7 cellular contexts compared by ENCODE assay signal in genomic region chr14:97185186-97185585, GRCh38.
A peak's percentile ranks its signal among the peaks of the same experiment; 100 is the strongest.
DNase-seq lines count a peak whose midpoint lies in the region; TF ChIP-seq lines count a peak whose summit lies in the region.

No MANE protein-coding gene starts in this region.

- H3K9me3 Mint-ChIP-seq in immature natural killer cell: no peaks in the 10 kb centered on the region
- H3K9me3 Mint-ChIP-seq in activated T-helper 2 cell treated with anti-CD3 and anti-CD28 coated beads, Interferon-gamma antibody, Interleukin-2, Interleukin-4, amounts not matched to agents 10 μg/mL and 5 μg/mL and 100 μg/mL, durations not matched to agents 14 hours and 24 hours and 36 hours: peaks cover 7% of the 10 kb centered on the region

- H3K4me1 Mint-ChIP-seq in immature natural killer cell: peaks cover 11 to 13% of the 10 kb centered on the region in 2 donors
- peaks cover 9% of the 10 kb centered on the region for H3K4me1 Mint-ChIP-seq in activated T-helper 2 cell treated with anti-CD3 and anti-CD28 coated beads, Interferon-gamma antibody, Interleukin-2, Interleukin-4, amounts not matched to agents 10 μg/mL and 5 μg/mL and 100 μg/mL, durations not matched to agents 14 hours and 24 hours and 36 hours (ENCODE audit: low read depth)

- H3K4me3 Mint-ChIP-seq in immature natural killer cell: peak overlapping the region in 1 of 5 donors; percentile 1
- no peak overlapping the region for H3K4me3 Mint-ChIP-seq in activated T-helper 2 cell treated with anti-CD3 and anti-CD28 coated beads, Interferon-gamma antibody, Interleukin-2, Interleukin-4, amounts not matched to agents 10 μg/mL and 5 μg/mL and 100 μg/mL, durations not matched to agents 14 hours and 24 hours and 36 hours (ENCODE audit: low read depth)

- DNase-seq in COR-L47 (lab: John Stamatoyannopoulos, UW) (peak; percentile 18), GM13977 (ENCODE audit: low spot score) (peak; percentile 17), SK-MEL-5 (ENCODE audit: low read depth, low spot score) (peak; percentile 32), immature natural killer cell (peak; percentile 21 to 49 (median 25)), superior temporal gyrus (ENCODE audit: extremely low spot score) (no peak), occipital lobe (lab: John Stamatoyannopoulos, UW) (no peak)
- no peak for DNase-seq in activated T-helper 2 cell treated with anti-CD3 and anti-CD28 coated beads, Interferon-gamma antibody, Interleukin-2, Interleukin-4, amounts not matched to agents 10 μg/mL and 5 μg/mL and 100 μg/mL, durations not matched to agents 14 hours and 24 hours and 36 hours (ENCODE audit: low spot score)

- in situ Hi-C loops in GM13977 (cut with MboI; ENCODE audit: low pct_unique_long_range_greater_than_20kb, low sequenced_read_pairs, unreplicated experiment): no loop called here
- in situ Hi-C loops in SK-MEL-5 (cut with HindIII; ENCODE audit: low pct_unique_long_range_greater_than_20kb, low sequenced_read_pairs): no loop called here

- peak overlapping the region in 2 of 6 donors; percentile 4 to 35 for H3K27ac Mint-ChIP-seq in immature natural killer cell
- no peak overlapping the region for H3K27ac Mint-ChIP-seq in activated T-helper 2 cell treated with anti-CD3 and anti-CD28 coated beads, Interferon-gamma antibody, Interleukin-2, Interleukin-4, amounts not matched to agents 10 μg/mL and 5 μg/mL and 100 μg/mL, durations not matched to agents 14 hours and 24 hours and 36 hours

- H3K36me3 Mint-ChIP-seq in immature natural killer cell: no peaks in the 10 kb centered on the region
- H3K36me3 Mint-ChIP-seq in activated T-helper 2 cell treated with anti-CD3 and anti-CD28 coated beads, Interferon-gamma antibody, Interleukin-2, Interleukin-4, amounts not matched to agents 10 μg/mL and 5 μg/mL and 100 μg/mL, durations not matched to agents 14 hours and 24 hours and 36 hours (ENCODE audit: low read depth): peaks cover 4% of the 10 kb centered on the region

- peaks cover 0 to 4% (median 0%) of the 10 kb centered on the region in 3 donors for H3K27me3 Mint-ChIP-seq in immature natural killer cell (ENCODE audit: low read depth in 3 of 3)
- H3K27me3 Mint-ChIP-seq in activated T-helper 2 cell treated with anti-CD3 and anti-CD28 coated beads, Interferon-gamma antibody, Interleukin-2, Interleukin-4, amounts not matched to agents 10 μg/mL and 5 μg/mL and 100 μg/mL, durations not matched to agents 14 hours and 24 hours and 36 hours (ENCODE audit: low read depth): peaks cover 4% of the 10 kb centered on the region

- intact Hi-C loops in activated T-helper 2 cell treated with anti-CD3 and anti-CD28 coated beads, Interferon-gamma antibody, Interleukin-2, Interleukin-4, amounts not matched to agents 10 μg/mL and 5 μg/mL and 100 μg/mL, durations not matched to agents 14 hours and 24 hours and 36 hours (cut with micrococcal nuclease): no loop called here

- TF ChIP-seq CTCF in GM13977 (IDR thresholded peaks at IDR 0.05; ENCODE audit: extremely low read depth, insufficient read depth, missing control alignments): peak; percentile 27

Comparison
In these comparisons a context has a peak if more than half of its experiments do, and no peak if none do; other contexts are left out.
1. DNase-seq: peak in COR-L47 (single experiment), GM13977 (single experiment), SK-MEL-5 (single experiment) and immature natural killer cell (3 of 3); none in superior temporal gyrus (single experiment), activated T-helper 2 cell treated with anti-CD3 and anti-CD28 coated beads, Interferon-gamma antibody, Interleukin-2, Interleukin-4, amounts not matched to agents 10 μg/mL and 5 μg/mL and 100 μg/mL, durations not matched to agents 14 hours and 24 hours and 36 hours (single experiment) and occipital lobe (single experiment).